In genomic region chr18:9869713-9870430, GRCh38 we compare ENCODE assay signal across 1 cellular context.
TF ChIP-seq lines count a peak whose summit lies in the region.

No MANE protein-coding gene starts in this region.

TF ChIP-seq in HepG2, 621 proteins besides CTCF, POLR2A, EP300 and RAD21 (continued from another document and continues in another):
- TF ChIP-seq PRDM15 (CRISPR knock-in tag; IDR thresholded peaks at IDR 0.05) (no peak), PCBP2 (optimal IDR thresholded peaks at IDR 0.05; ENCODE audit: low read depth, low read length, poor library complexity, severe bottlenecking) (no peak), ZNF414 (CRISPR knock-in tag; IDR thresholded peaks at IDR 0.05) (no peak), ZNF639 (CRISPR knock-in tag; conservative IDR thresholded peaks at IDR 0.05) (peak; percentile 38; the same call in 1 of the 2 replicates), MTF1 (CRISPR knock-in tag; IDR thresholded peaks at IDR 0.05) (no peak), FOXC1 (CRISPR knock-in tag; IDR thresholded peaks at IDR 0.05; ENCODE audit: borderline replicate concordance) (no peak), ATF1 (CRISPR knock-in tag; IDR thresholded peaks at IDR 0.05) (no peak; the same call in 1 of the 2 replicates), ZNF839 (CRISPR knock-in tag; IDR thresholded peaks at IDR 0.05; ENCODE audit: borderline replicate concordance) (no peak), KAT7 (CRISPR knock-in tag; IDR thresholded peaks at IDR 0.05; ENCODE audit: borderline replicate concordance) (no peak), FOSL2 (CRISPR knock-in tag; IDR thresholded peaks at IDR 0.05) (peak; percentile 99), TRAFD1 (CRISPR knock-in tag; IDR thresholded peaks at IDR 0.05; ENCODE audit: borderline replicate concordance) (no peak), NR1H2 (CRISPR knock-in tag; IDR thresholded peaks at IDR 0.05; ENCODE audit: borderline replicate concordance, low read depth) (no peak), PBX3 (CRISPR knock-in tag; IDR thresholded peaks at IDR 0.05; ENCODE audit: borderline replicate concordance) (no peak), HDAC2 (CRISPR knock-in tag; IDR thresholded peaks at IDR 0.05) (peak; percentile 88), SATB2 (CRISPR knock-in tag; IDR thresholded peaks at IDR 0.05) (no peak), NR2F1 (CRISPR knock-in tag; IDR thresholded peaks at IDR 0.05) (peak; percentile 97), TEF (CRISPR knock-in tag; IDR thresholded peaks at IDR 0.05) (no peak; the same call in 1 of the 2 replicates), ATF7 (IDR thresholded peaks at IDR 0.05) (0 out of 2 replicates have a peak, but pooled peaks have one; percentile 25), ATF7 (CRISPR knock-in tag; IDR thresholded peaks at IDR 0.05) (no peak), ZNF747 (CRISPR knock-in tag; IDR thresholded peaks at IDR 0.05; ENCODE audit: borderline replicate concordance) (no peak), HIC2 (CRISPR knock-in tag; IDR thresholded peaks at IDR 0.05; ENCODE audit: low read depth) (peak; percentile 59; the same call in 1 of the 2 replicates), SRF (IDR thresholded peaks at IDR 0.05; ENCODE audit: low read depth, low read length) (no peak), MAFG (CRISPR knock-in tag; IDR thresholded peaks at IDR 0.05) (peak; percentile 88), NFYC (CRISPR knock-in tag; IDR thresholded peaks at IDR 0.05) (no peak), ZNF337 (CRISPR knock-in tag; IDR thresholded peaks at IDR 0.05; ENCODE audit: borderline replicate concordance, low read depth) (no peak), THAP11 (CRISPR knock-in tag; IDR thresholded peaks at IDR 0.05) (peak; percentile 79), ZFX (CRISPR knock-in tag; IDR thresholded peaks at IDR 0.05; ENCODE audit: low read depth) (no peak), SNRNP70 (IDR thresholded peaks at IDR 0.05; ENCODE audit: low read depth, low read length) (no peak), MLX (CRISPR knock-in tag; IDR thresholded peaks at IDR 0.05) (peak; percentile 47; the same call in 1 of the 2 replicates), RXRB (CRISPR knock-in tag; IDR thresholded peaks at IDR 0.05; ENCODE audit: borderline replicate concordance) (peak; percentile 92), ATF2 (CRISPR knock-in tag; IDR thresholded peaks at IDR 0.05) (peak; percentile 71; the same call in 1 of the 2 replicates), DBP (CRISPR knock-in tag; IDR thresholded peaks at IDR 0.05; ENCODE audit: not compliant biosample characterization) (no peak), PAWR (CRISPR knock-in tag; IDR thresholded peaks at IDR 0.05; ENCODE audit: borderline replicate concordance) (no peak), FIP1L1 (IDR thresholded peaks at IDR 0.05; ENCODE audit: borderline replicate concordance, insufficient read depth, low read depth, low read length) (no peak), ETV5 (CRISPR knock-in tag; IDR thresholded peaks at IDR 0.05; ENCODE audit: borderline replicate concordance) (peak; percentile 46; the same call in 1 of the 2 replicates), HNF4G (IDR thresholded peaks at IDR 0.05; ENCODE audit: borderline replicate concordance, low read depth, low read length) (peak; percentile 55; the same call in 1 of the 2 replicates), HNF4G (CRISPR knock-in tag; IDR thresholded peaks at IDR 0.05; ENCODE audit: borderline replicate concordance, low read depth) (peak; percentile 59; the same call in 1 of the 2 replicates), NFE2L1 (CRISPR knock-in tag; IDR thresholded peaks at IDR 0.05; ENCODE audit: borderline replicate concordance) (no peak), ZFP37 (CRISPR knock-in tag; IDR thresholded peaks at IDR 0.05; ENCODE audit: borderline replicate concordance) (no peak), HNF1A (IDR thresholded peaks at IDR 0.05; ENCODE audit: low read depth) (no peak), HNF1A (CRISPR knock-in tag; IDR thresholded peaks at IDR 0.05; ENCODE audit: borderline replicate concordance) (peak; percentile 81; the same call in 1 of the 2 replicates), MED13 (CRISPR knock-in tag; IDR thresholded peaks at IDR 0.05) (peak; percentile 91; the same call in 1 of the 2 replicates), AGO1 (IDR thresholded peaks at IDR 0.05; ENCODE audit: low read depth, low read length, poor library complexity, severe bottlenecking) (no peak)
